ENCODE assay signal across 2 cellular contexts in genomic region chr4:177308842-177309524, GRCh38.
TF ChIP-seq lines count a peak whose summit lies in the region.

No MANE protein-coding gene starts in this region.

TF ChIP-seq in SK-N-SH, 30 proteins besides CTCF, POLR2A, EP300 and RAD21 (continued from another document):
- TF ChIP-seq TCF12 (IDR thresholded peaks at IDR 0.05) = no peak
- TF ChIP-seq TAF1 (IDR thresholded peaks at IDR 0.05; ENCODE audit: borderline replicate concordance, low read depth, low read length) = no peak
- TF ChIP-seq ZBTB33 (IDR thresholded peaks at IDR 0.05; ENCODE audit: borderline replicate concordance, low read depth) = no peak
- TF ChIP-seq JUND (IDR thresholded peaks at IDR 0.05) = no peak
- TF ChIP-seq POLR2AphosphoS5 (IDR thresholded peaks at IDR 0.05; ENCODE audit: low read depth, low read length) = no peak
- TF ChIP-seq RCOR1 (IDR thresholded peaks at IDR 0.05; ENCODE audit: low read length) = no peak
- TF ChIP-seq GATA2 (CRISPR knock-in tag; IDR thresholded peaks at IDR 0.05) = no peak
- TF ChIP-seq USF1 (IDR thresholded peaks at IDR 0.05; ENCODE audit: borderline replicate concordance, low read depth) = no peak

TF ChIP-seq in SK-N-SH treated with all-trans-retinoic acid at 6 μM for 48 hours, 23 proteins besides CTCF, POLR2A, EP300 and RAD21 (continued from another document):
- TF ChIP-seq, protein P1, sequence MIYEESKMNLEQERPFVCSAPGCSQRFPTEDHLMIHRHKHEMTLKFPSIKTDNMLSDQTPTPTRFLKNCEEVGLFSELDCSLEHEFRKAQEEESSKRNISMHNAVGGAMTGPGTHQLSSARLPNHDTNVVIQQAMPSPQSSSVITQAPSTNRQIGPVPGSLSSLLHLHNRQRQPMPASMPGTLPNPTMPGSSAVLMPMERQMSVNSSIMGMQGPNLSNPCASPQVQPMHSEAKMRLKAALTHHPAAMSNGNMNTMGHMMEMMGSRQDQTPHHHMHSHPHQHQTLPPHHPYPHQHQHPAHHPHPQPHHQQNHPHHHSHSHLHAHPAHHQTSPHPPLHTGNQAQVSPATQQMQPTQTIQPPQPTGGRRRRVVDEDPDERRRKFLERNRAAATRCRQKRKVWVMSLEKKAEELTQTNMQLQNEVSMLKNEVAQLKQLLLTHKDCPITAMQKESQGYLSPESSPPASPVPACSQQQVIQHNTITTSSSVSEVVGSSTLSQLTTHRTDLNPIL (CRISPR knock-in tag; IDR thresholded peaks at IDR 0.05; ENCODE audit: low read depth) = no peak
- TF ChIP-seq BACH2 (CRISPR knock-in tag; IDR thresholded peaks at IDR 0.05; ENCODE audit: borderline replicate concordance) = no peak
